In genomic region chr10:72229261-72230251, GRCh38 we compare ENCODE assay signal across 8 cellular contexts. TPM values are rescaled to one million over a fixed set of nuclear protein-coding genes. Genes with fewer than 3 reads are reported as not detected.
DNase-seq lines count a peak whose midpoint lies in the region; ATAC-seq and TF ChIP-seq lines count a peak whose summit lies in the region.

No MANE protein-coding gene starts in this region.

- no peaks in the 10 kb centered on the region for H3K27me3 Mint-ChIP-seq in activated CD4-positive, alpha-beta memory T cell treated with anti-CD3 and anti-CD28 coated beads for 36 hours

- peak in 3 of 4 donors; percentile 28 to 57 (median 56) for ATAC-seq in heart left ventricle
- ATAC-seq in SK-N-SH treated with all-trans-retinoic acid at 6 μM for 48 hours, result no peak
- ATAC-seq in GM18868 (IDR thresholded peaks at IDR 0.05; ENCODE audit: unreplicated experiment), result no peak
- ATAC-seq in HG02642 (IDR thresholded peaks at IDR 0.05; ENCODE audit: poor library complexity, unreplicated experiment), result no peak

- no peak overlapping the region for H3K4me3 ChIP-seq in heart left ventricle

- H3K4me3 Mint-ChIP-seq in activated CD4-positive, alpha-beta memory T cell treated with anti-CD3 and anti-CD28 coated beads for 36 hours, result no peak overlapping the region

- H3K36me3 Mint-ChIP-seq in activated CD4-positive, alpha-beta memory T cell treated with anti-CD3 and anti-CD28 coated beads for 36 hours, result peaks cover 37% of the 10 kb centered on the region

- CTCF ChIA-PET in activated CD4-positive, alpha-beta memory T cell treated with anti-CD3 and anti-CD28 coated beads for 36 hours (lab: Charles Lee), result interaction anchor here (0.6 to 1.7 kb wide), 8 partner anchors 15 to 335 kb away, joined by 3 to 5 read pairs (median 4); no protein-coding TSS in a partner anchor

- peak overlapping the region; percentile 19 for H3K27ac Mint-ChIP-seq in activated CD4-positive, alpha-beta memory T cell treated with anti-CD3 and anti-CD28 coated beads for 36 hours

- H3K27ac ChIP-seq in heart left ventricle, result peak overlapping the region in 8 of 12 donors; percentile 12 to 77 (median 52)

- no peak for TF ChIP-seq POLR2A in heart left ventricle (IDR thresholded peaks at IDR 0.05)

- no peaks in the 10 kb centered on the region for H3K9me3 ChIP-seq in heart left ventricle

- WGBS in heart left ventricle, 4 donors, result 56 to 64% (median 62%) methylated on average over 8 of the region's 8 CpGs

- peaks cover 32% of the 10 kb centered on the region for H3K4me1 Mint-ChIP-seq in activated CD4-positive, alpha-beta memory T cell treated with anti-CD3 and anti-CD28 coated beads for 36 hours (ENCODE audit: low read depth)

- DNase-seq in NCI-H128 (lab: John Stamatoyannopoulos, UW; ENCODE audit: unreplicated experiment) (peak; percentile 41), heart left ventricle (no peak), smooth muscle cell of the brain vasculature (ENCODE audit: low read depth, low spot score) (peak; percentile 49), cortex of kidney (lab: John Stamatoyannopoulos, UW) (no peak)
- DNase-seq in activated CD4-positive, alpha-beta memory T cell treated with anti-CD3 and anti-CD28 coated beads for 36 hours, result no peak

- H3K4me1 ChIP-seq in heart left ventricle, result peaks cover 0 to 42% (median 11%) of the 10 kb centered on the region in 12 donors

- POLR2A ChIA-PET in activated CD4-positive, alpha-beta memory T cell treated with anti-CD3 and anti-CD28 coated beads for 36 hours (lab: Charles Lee), result interaction anchor here (1.3 to 1.4 kb wide), 2 partner anchors 18 to 44 kb away, joined by 4 read pairs; partner anchors contain the start of gene DDIT4

- peaks cover 0 to 96% (median 53%) of the 10 kb centered on the region in 9 donors for H3K36me3 ChIP-seq in heart left ventricle

- no peaks in the 10 kb centered on the region for H3K27me3 ChIP-seq in heart left ventricle

- H3K9me3 Mint-ChIP-seq in activated CD4-positive, alpha-beta memory T cell treated with anti-CD3 and anti-CD28 coated beads for 36 hours, result no peaks in the 10 kb centered on the region

- no peak for TF ChIP-seq CTCF in heart left ventricle (IDR thresholded peaks at IDR 0.05)

- intact Hi-C loops in activated CD4-positive, alpha-beta memory T cell treated with anti-CD3 and anti-CD28 coated beads for 36 hours (cut with micrococcal nuclease), result no loop called here
- intact Hi-C loops in heart left ventricle (cut with DNase I), result loop anchor here in 4 of 10 donors (5.0 to 10.0 kb wide), 3 partner anchors 95 to 275 kb away; no protein-coding TSS in a partner anchor

TF ChIP-seq in SK-N-SH treated with all-trans-retinoic acid at 6 μM for 48 hours, 23 proteins besides CTCF, POLR2A, EP300 and RAD21:
- TF ChIP-seq TSHZ2 (CRISPR knock-in tag; IDR thresholded peaks at IDR 0.05) (no peak), ARNTL (CRISPR knock-in tag; IDR thresholded peaks at IDR 0.05; ENCODE audit: borderline replicate concordance, low read depth) (no peak), BACH2 (CRISPR knock-in tag; IDR thresholded peaks at IDR 0.05; ENCODE audit: borderline replicate concordance) (no peak), CSRNP3 (CRISPR knock-in tag; IDR thresholded peaks at IDR 0.05) (no peak), TOX (CRISPR knock-in tag; IDR thresholded peaks at IDR 0.05; ENCODE audit: borderline replicate concordance) (no peak), ZNF70 (CRISPR knock-in tag; IDR thresholded peaks at IDR 0.05) (no peak), POU6F1 (CRISPR knock-in tag; IDR thresholded peaks at IDR 0.05; ENCODE audit: borderline replicate concordance, low read depth) (no peak), GLIS3 (CRISPR knock-in tag; IDR thresholded peaks at IDR 0.05) (no peak), PATZ1 (CRISPR knock-in tag; IDR thresholded peaks at IDR 0.05; ENCODE audit: borderline replicate concordance) (no peak), TCF4 (CRISPR knock-in tag; IDR thresholded peaks at IDR 0.05; ENCODE audit: borderline replicate concordance) (no peak), ZFP3 (CRISPR knock-in tag; IDR thresholded peaks at IDR 0.05) (no peak), PPARA (CRISPR knock-in tag; IDR thresholded peaks at IDR 0.05; ENCODE audit: borderline replicate concordance) (no peak), SNAI2 (CRISPR knock-in tag; IDR thresholded peaks at IDR 0.05) (no peak), ESRRG (CRISPR knock-in tag; IDR thresholded peaks at IDR 0.05) (no peak), ISL1 (CRISPR knock-in tag; IDR thresholded peaks at IDR 0.05) (no peak), ZC3H10 (CRISPR knock-in tag; IDR thresholded peaks at IDR 0.05) (no peak)

RNA-seq across cellular contexts. Expression of gene ASCC1, which starts 13.5 kb away (rescaled TPM):
- total RNA-seq in activated CD4-positive, alpha-beta memory T cell treated with anti-CD3 and anti-CD28 coated beads for 36 hours, result 10 to 100 TPM; 50.9 to 52.5 TPM
- 10 to 100 TPM; 26.4 to 44.8 (median 35.3) TPM for total RNA-seq in heart left ventricle
- 10 to 100 TPM; 12.0 to 49.6 TPM for polyA plus RNA-seq in heart left ventricle

RNA-seq across cellular contexts. Expression of gene ANAPC16, which starts 13.7 kb away (rescaled TPM):
- total RNA-seq in activated CD4-positive, alpha-beta memory T cell treated with anti-CD3 and anti-CD28 coated beads for 36 hours, result 100 to 1,000 TPM; 119 to 122 TPM
- 100 to 1,000 TPM; 135 to 237 (median 179) TPM for total RNA-seq in heart left ventricle
- polyA plus RNA-seq in heart left ventricle, result 100 to 1,000 TPM; 124 to 242 TPM

RNA-seq across cellular contexts. Expression of gene DDIT4, which starts 44.2 kb away (rescaled TPM):
- total RNA-seq in activated CD4-positive, alpha-beta memory T cell treated with anti-CD3 and anti-CD28 coated beads for 36 hours, result 100 to 1,000 TPM; 637 TPM
- total RNA-seq in heart left ventricle, result 10 to 100 TPM; 14.6 to 68.2 (median 40.4) TPM
- polyA plus RNA-seq in heart left ventricle, result 100 to 1,000 TPM in 1 of 2 donors, 10 to 100 TPM in 1; 59.4 to 112 TPM

Comparison
In these comparisons a context has a peak if more than half of its experiments do, and no peak if none do; other contexts are left out.
1. DNase-seq: peak in NCI-H128 (single experiment) and smooth muscle cell of the brain vasculature (single experiment); none in activated CD4-positive, alpha-beta memory T cell treated with anti-CD3 and anti-CD28 coated beads for 36 hours (single experiment), heart left ventricle (0 of 5) and cortex of kidney (single experiment).
2. ATAC-seq: peak in heart left ventricle (3 of 4); none in SK-N-SH treated with all-trans-retinoic acid at 6 μM for 48 hours (single experiment), GM18868 (single experiment) and HG02642 (single experiment).
3. RNA of gene DDIT4, which starts 44.2 kb away (total RNA-seq): 637 TPM in activated CD4-positive, alpha-beta memory T cell treated with anti-CD3 and anti-CD28 coated beads for 36 hours; 14.6 to 68.2 TPM in heart left ventricle; every median in the first group is over 4 times any median in the second.